Comparison of ENCODE assay signal across 8 cellular contexts in genomic region chr2:171433763-171434670, GRCh38. TPM values are rescaled to one million over a fixed set of nuclear protein-coding genes. Genes with fewer than 3 reads are reported as not detected.
A peak's percentile ranks its signal among the peaks of the same experiment; 100 is the strongest.
DNase-seq lines count a peak whose midpoint lies in the region; ATAC-seq and TF ChIP-seq lines count a peak whose summit lies in the region.

A gene with protein sequence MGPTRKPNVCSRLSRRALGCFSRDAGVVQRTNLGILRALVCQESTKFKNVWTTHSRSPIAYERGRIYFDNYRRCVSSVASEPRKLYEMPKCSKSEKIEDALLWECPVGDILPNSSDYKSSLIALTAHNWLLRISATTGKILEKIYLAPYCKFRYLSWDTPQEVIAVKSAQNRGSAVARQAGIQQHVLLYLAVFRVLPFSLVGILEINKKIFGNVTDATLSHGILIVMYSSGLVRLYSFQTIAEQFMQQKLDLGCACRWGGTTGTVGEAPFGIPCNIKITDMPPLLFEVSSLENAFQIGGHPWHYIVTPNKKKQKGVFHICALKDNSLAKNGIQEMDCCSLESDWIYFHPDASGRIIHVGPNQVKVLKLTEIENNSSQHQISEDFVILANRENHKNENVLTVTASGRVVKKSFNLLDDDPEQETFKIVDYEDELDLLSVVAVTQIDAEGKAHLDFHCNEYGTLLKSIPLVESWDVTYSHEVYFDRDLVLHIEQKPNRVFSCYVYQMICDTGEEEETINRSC (plus strand): TSS chr2:171434226. CDS start chr2:171434578, 352 bp downstream.
TSS of gene METTL8 (minus strand) at chr2:171433990. CDS start at chr2:171392185, 41,805 bp downstream.

- CTCF ChIA-PET in RWPE1 (lab: Yijun Ruan, JAX), result interaction anchor here (0.5 kb wide), 1 partner anchor 711 kb away, joined by 3 read pairs; no protein-coding TSS in a partner anchor

- H3K9me3 Mint-ChIP-seq in GM23338, result peaks cover 33% of the 10 kb centered on the region
- H3K9me3 Mint-ChIP-seq in activated T-helper 2 cell treated with anti-CD3 and anti-CD28 coated beads, Interferon-gamma antibody, Interleukin-2, Interleukin-4, amounts not matched to agents 10 μg/mL and 5 μg/mL and 100 μg/mL, durations not matched to agents 14 hours and 24 hours and 36 hours, result peaks cover 16% of the 10 kb centered on the region
- H3K9me3 Mint-ChIP-seq in natural killer cell treated with Interleukin-12 subunit alpha and Interleukin-12 subunit beta and Interleukin-15 and Interleukin-18, amount 100 ng/mL, for 72 hours, result no peaks in the 10 kb centered on the region

- no peaks in the 10 kb centered on the region for H4K20me1 ChIP-seq in GM23338 (replicated peaks; ENCODE audit: insufficient read depth)

- peak within 1 kb of the TSS; percentile 97 for H3K27ac Mint-ChIP-seq in GM23338
- peak within 1 kb of the TSS; percentile 91 for H3K27ac Mint-ChIP-seq in activated T-helper 2 cell treated with anti-CD3 and anti-CD28 coated beads, Interferon-gamma antibody, Interleukin-2, Interleukin-4, amounts not matched to agents 10 μg/mL and 5 μg/mL and 100 μg/mL, durations not matched to agents 14 hours and 24 hours and 36 hours
- H3K27ac Mint-ChIP-seq in natural killer cell treated with Interleukin-12 subunit alpha and Interleukin-12 subunit beta and Interleukin-15 and Interleukin-18, amount 100 ng/mL, for 72 hours, result peak within 1 kb of the TSS; percentile 93 to 94

- peak within 1 kb of the TSS; percentile 83 for H2AFZ ChIP-seq in GM23338

- H3K27me3 Mint-ChIP-seq in GM23338 (ENCODE audit: insufficient read depth, low read depth, poor library complexity), result peaks cover 6% of the 10 kb centered on the region
- H3K27me3 Mint-ChIP-seq in activated T-helper 2 cell treated with anti-CD3 and anti-CD28 coated beads, Interferon-gamma antibody, Interleukin-2, Interleukin-4, amounts not matched to agents 10 μg/mL and 5 μg/mL and 100 μg/mL, durations not matched to agents 14 hours and 24 hours and 36 hours (ENCODE audit: low read depth), result no peaks in the 10 kb centered on the region
- H3K27me3 Mint-ChIP-seq in natural killer cell treated with Interleukin-12 subunit alpha and Interleukin-12 subunit beta and Interleukin-15 and Interleukin-18, amount 100 ng/mL, for 72 hours, result no peaks in the 10 kb centered on the region

- TF ChIP-seq CTCF in GM23338 (conservative IDR thresholded peaks at IDR 0.05; ENCODE audit: low read depth in 2 of 2), result peak; percentile 66 to 76
- TF ChIP-seq CTCF in RWPE1 (conservative IDR thresholded peaks at IDR 0.05; ENCODE audit: low read depth), result peak; percentile 42; the same call in 1 of the 2 replicates

- ATAC-seq in GM23338, result peak; percentile 95
- peak; percentile 98 to 99 for ATAC-seq in natural killer cell treated with Interleukin-12 subunit alpha and Interleukin-12 subunit beta and Interleukin-15 and Interleukin-18, amount 100 ng/mL, for 72 hours
- ATAC-seq in stimulated activated naive CD8-positive, alpha-beta T cell treated with anti-CD3 and anti-CD28 coated beads, Interleukin-15, Interleukin-2, amounts not matched to agents 100 U/mL and 50 U/mL, for 24 hours, result peak; percentile 97

- H3K36me3 Mint-ChIP-seq in GM23338 (ENCODE audit: low read depth), result peaks cover 85% of the 10 kb centered on the region
- H3K36me3 Mint-ChIP-seq in activated T-helper 2 cell treated with anti-CD3 and anti-CD28 coated beads, Interferon-gamma antibody, Interleukin-2, Interleukin-4, amounts not matched to agents 10 μg/mL and 5 μg/mL and 100 μg/mL, durations not matched to agents 14 hours and 24 hours and 36 hours (ENCODE audit: low read depth), result peaks cover 69% of the 10 kb centered on the region
- H3K36me3 Mint-ChIP-seq in natural killer cell treated with Interleukin-12 subunit alpha and Interleukin-12 subunit beta and Interleukin-15 and Interleukin-18, amount 100 ng/mL, for 72 hours, result peaks cover 2% of the 10 kb centered on the region

- peak within 1 kb of the TSS; percentile 97 for H3K4me2 ChIP-seq in GM23338

- POLR2A ChIA-PET in RWPE1 (lab: Yijun Ruan, JAX; ENCODE audit: low non-redundant PET), result interaction anchor here (0.6 kb wide), 2 partner anchors 11 to 1289 kb away, joined by 3 read pairs; no protein-coding TSS in a partner anchor

- H3K4me1 Mint-ChIP-seq in GM23338, result peaks cover 24% of the 10 kb centered on the region
- peaks cover 32% of the 10 kb centered on the region for H3K4me1 Mint-ChIP-seq in activated T-helper 2 cell treated with anti-CD3 and anti-CD28 coated beads, Interferon-gamma antibody, Interleukin-2, Interleukin-4, amounts not matched to agents 10 μg/mL and 5 μg/mL and 100 μg/mL, durations not matched to agents 14 hours and 24 hours and 36 hours (ENCODE audit: low read depth)
- H3K4me1 Mint-ChIP-seq in natural killer cell treated with Interleukin-12 subunit alpha and Interleukin-12 subunit beta and Interleukin-15 and Interleukin-18, amount 100 ng/mL, for 72 hours (ENCODE audit: low read depth in 2 of 2), result peaks cover 23% of the 10 kb centered on the region in 2 donors

- DNase-seq in ELF-1 (ENCODE audit: low read depth, low spot score), result peak; percentile 99
- peak; percentile 98 for DNase-seq in GM23338 (ENCODE audit: low spot score)
- peak; percentile 95 for DNase-seq in LHCN-M2 (ENCODE audit: low read depth)
- DNase-seq in RWPE1 (ENCODE audit: low spot score), result peak; percentile 89
- DNase-seq in activated T-helper 2 cell treated with anti-CD3 and anti-CD28 coated beads, Interferon-gamma antibody, Interleukin-2, Interleukin-4, amounts not matched to agents 10 μg/mL and 5 μg/mL and 100 μg/mL, durations not matched to agents 14 hours and 24 hours and 36 hours (ENCODE audit: low spot score), result peak; percentile 93
- DNase-seq in fibroblast of peridontal ligament (ENCODE audit: extremely low read depth), result peak; percentile 90
- peak; percentile 96 for DNase-seq in natural killer cell treated with Interleukin-12 subunit alpha and Interleukin-12 subunit beta and Interleukin-15 and Interleukin-18, amount 100 ng/mL, for 72 hours (ENCODE audit: low spot score)
- peak; percentile 93 for DNase-seq in stimulated activated naive CD8-positive, alpha-beta T cell treated with anti-CD3 and anti-CD28 coated beads, Interleukin-15, Interleukin-2, amounts not matched to agents 100 U/mL and 50 U/mL, for 24 hours

- no peaks in the 10 kb centered on the region for H3K9me2 ChIP-seq in GM23338 (ENCODE audit: insufficient read depth)

- peaks cover 7% of the 10 kb centered on the region for H3F3A ChIP-seq in GM23338 (replicated peaks; ENCODE audit: low read depth)

- peak within 1 kb of the TSS; percentile 83 for H3K4me3 Mint-ChIP-seq in GM23338
- H3K4me3 Mint-ChIP-seq in activated T-helper 2 cell treated with anti-CD3 and anti-CD28 coated beads, Interferon-gamma antibody, Interleukin-2, Interleukin-4, amounts not matched to agents 10 μg/mL and 5 μg/mL and 100 μg/mL, durations not matched to agents 14 hours and 24 hours and 36 hours (ENCODE audit: low read depth), result peak within 1 kb of the TSS; percentile 89
- peak within 1 kb of the TSS; percentile 96 for H3K4me3 Mint-ChIP-seq in natural killer cell treated with Interleukin-12 subunit alpha and Interleukin-12 subunit beta and Interleukin-15 and Interleukin-18, amount 100 ng/mL, for 72 hours

- H3K27me3 ChIP-seq in GM23338 (ENCODE audit: insufficient read depth), result no peaks in the 10 kb centered on the region

- H3K4me1 ChIP-seq in GM23338 (ENCODE audit: insufficient read depth), result peaks cover 18% of the 10 kb centered on the region

- H3K79me2 ChIP-seq in GM23338 (replicated peaks; ENCODE audit: insufficient read depth), result peaks cover 83% of the 10 kb centered on the region

- peak within 1 kb of the TSS; percentile 59 for H3K4me3 ChIP-seq in GM23338

- H3K27ac ChIP-seq in GM23338 (ENCODE audit: low read depth) (peak within 1 kb of the TSS; percentile 100), RWPE1 (peak within 1 kb of the TSS; percentile 98)

- H3K36me3 ChIP-seq in GM23338 (ENCODE audit: insufficient read depth), result peaks cover 27% of the 10 kb centered on the region

- intact Hi-C loops in activated T-helper 2 cell treated with anti-CD3 and anti-CD28 coated beads, Interferon-gamma antibody, Interleukin-2, Interleukin-4, amounts not matched to agents 10 μg/mL and 5 μg/mL and 100 μg/mL, durations not matched to agents 14 hours and 24 hours and 36 hours (cut with micrococcal nuclease), result loop anchor here (1.0 to 2.0 kb wide), 6 partner anchors 17 to 505 kb away; partner anchors contain the start of genes GORASP2 and TLK1

TF ChIP-seq in GM23338, 12 proteins besides CTCF, POLR2A, EP300 and RAD21:
- TF ChIP-seq ZNF114 (CRISPR knock-in tag; IDR thresholded peaks at IDR 0.05), result no peak
- TF ChIP-seq ETS1 (IDR thresholded peaks at IDR 0.05), result peak; percentile 94
- TF ChIP-seq POLR2AphosphoS5 (IDR thresholded peaks at IDR 0.05; ENCODE audit: low read depth), result peak; percentile 74

RNA-seq across cellular contexts. Expression of the first gene that starts in this region (rescaled TPM):
- total RNA-seq in GM23338 (2014; rRNA removed; shearing (Covaris generic)), result 34.3 and 37.3 TPM in 2 replicates
- polyA plus RNA-seq in GM23338 (2016; fragmentation: Nextera tagmentation; extraction: Ambion mirVana), result 10.9 and 11.0 TPM in 2 replicates
- total RNA-seq in LHCN-M2 (2014; rRNA removed), result 16.5 and 24.6 TPM in 2 replicates
- 4.6 TPM for polyA plus RNA-seq in LHCN-M2 (2012)
- total RNA-seq in activated T-helper 2 cell treated with anti-CD3 and anti-CD28 coated beads, Interferon-gamma antibody, Interleukin-2, Interleukin-4, amounts not matched to agents 10 μg/mL and 5 μg/mL and 100 μg/mL, durations not matched to agents 14 hours and 24 hours and 36 hours, result 22.6 and 23.7 TPM in 2 replicates
- 10 to 100 TPM; 12.4 to 17.5 TPM for total RNA-seq in natural killer cell treated with Interleukin-12 subunit alpha and Interleukin-12 subunit beta and Interleukin-15 and Interleukin-18, amount 100 ng/mL, for 72 hours

RNA-seq across cellular contexts. Expression of gene METTL8, which starts in this region (rescaled TPM):
- 54.4 and 60.9 TPM in 2 replicates for total RNA-seq in GM23338 (2014; rRNA removed; shearing (Covaris generic))
- 48.6 and 64.3 TPM in 2 replicates for polyA plus RNA-seq in GM23338 (2016; fragmentation: Nextera tagmentation; extraction: Ambion mirVana)
- 24.9 and 32.1 TPM in 2 replicates for total RNA-seq in LHCN-M2 (2014; rRNA removed)
- polyA plus RNA-seq in LHCN-M2 (2012), result 7.5 TPM
- 38.2 and 39.9 TPM in 2 replicates for total RNA-seq in activated T-helper 2 cell treated with anti-CD3 and anti-CD28 coated beads, Interferon-gamma antibody, Interleukin-2, Interleukin-4, amounts not matched to agents 10 μg/mL and 5 μg/mL and 100 μg/mL, durations not matched to agents 14 hours and 24 hours and 36 hours
- total RNA-seq in natural killer cell treated with Interleukin-12 subunit alpha and Interleukin-12 subunit beta and Interleukin-15 and Interleukin-18, amount 100 ng/mL, for 72 hours, result 10 to 100 TPM; 16.0 to 35.6 TPM

Comparison
In these comparisons a context has a peak if more than half of its experiments do, and no peak if none do; other contexts are left out.
1. Peak in every context shown above with its lines: DNase-seq, ATAC-seq, H3K4me3 ChIP-seq and H3K27ac ChIP-seq.